In genomic region chr10:96043895-96044580, GRCh38 we compare ENCODE assay signal across 8 cellular contexts. TPM values are rescaled to one million over a fixed set of nuclear protein-coding genes. Genes with fewer than 3 reads are reported as not detected.
DNase-seq lines count a peak whose midpoint lies in the region; ATAC-seq and TF ChIP-seq lines count a peak whose summit lies in the region.

No MANE protein-coding gene starts in this region.

- H3K9me3 ChIP-seq in colonic mucosa = no peaks in the 10 kb centered on the region

- H3K27me3 ChIP-seq in colonic mucosa = no peaks in the 10 kb centered on the region

- no peak for TF ChIP-seq CTCF in colonic mucosa (IDR thresholded peaks at IDR 0.05)

- intact Hi-C loops in colonic mucosa (cut with DNase I) = no loop called here
- intact Hi-C loops in left colon (cut with DNase I, micrococcal nuclease) = no loop called here

- DNase-seq in NCI-H1417 (lab: John Stamatoyannopoulos, UW) (peak; percentile 33 to 82 (median 76)), NCI-H1417 treated with DMSO at 0.1 percent for 48 hours (lab: John Stamatoyannopoulos, UW) (no peak), NCI-H1092 (lab: John Stamatoyannopoulos, UW) (peak; percentile 41), colonic mucosa (peak; percentile 62), left colon (peak; percentile 42 to 64)
- peak; percentile 45 for DNase-seq in stimulated activated CD4-positive, alpha-beta T cell treated with anti-CD3 and anti-CD28 coated beads, Interleukin-1b, Interleukin-23, amount 100 ng/mL, for 48 hours

- peak overlapping the region; percentile 70 to 96 for H3K9ac ChIP-seq in colonic mucosa (ENCODE audit: low read depth in 2 of 2, low read length in 2 of 2)

- no peaks in the 10 kb centered on the region for H3K4me1 ChIP-seq in colonic mucosa

- peak overlapping the region; percentile 75 for H3K27ac ChIP-seq in colonic mucosa

- peak overlapping the region; percentile 49 for H3K4me3 ChIP-seq in colonic mucosa

- ATAC-seq in HG02642 (IDR thresholded peaks at IDR 0.05; ENCODE audit: poor library complexity, unreplicated experiment) = peak; percentile 38
- ATAC-seq in activated CD4-positive, CD25-positive, alpha-beta regulatory T cell treated with anti-CD3 and anti-CD28 coated beads, Interleukin-2, amount 50 U/mL, for 24 hours = peak; percentile 41 to 45
- peak; percentile 55 for ATAC-seq in left colon

- no peaks in the 10 kb centered on the region for H3K36me3 ChIP-seq in colonic mucosa

RNA-seq across cellular contexts. Expression of gene CCNJ, which starts 0.7 kb away (rescaled TPM):
- total RNA-seq in colonic mucosa (1 to 10 TPM; 5.0 to 8.9 TPM), left colon (1 to 10 TPM; 5.9 to 6.4 TPM)
